ENCODE assay signal across 8 cellular contexts in the genomic region with DNA sequence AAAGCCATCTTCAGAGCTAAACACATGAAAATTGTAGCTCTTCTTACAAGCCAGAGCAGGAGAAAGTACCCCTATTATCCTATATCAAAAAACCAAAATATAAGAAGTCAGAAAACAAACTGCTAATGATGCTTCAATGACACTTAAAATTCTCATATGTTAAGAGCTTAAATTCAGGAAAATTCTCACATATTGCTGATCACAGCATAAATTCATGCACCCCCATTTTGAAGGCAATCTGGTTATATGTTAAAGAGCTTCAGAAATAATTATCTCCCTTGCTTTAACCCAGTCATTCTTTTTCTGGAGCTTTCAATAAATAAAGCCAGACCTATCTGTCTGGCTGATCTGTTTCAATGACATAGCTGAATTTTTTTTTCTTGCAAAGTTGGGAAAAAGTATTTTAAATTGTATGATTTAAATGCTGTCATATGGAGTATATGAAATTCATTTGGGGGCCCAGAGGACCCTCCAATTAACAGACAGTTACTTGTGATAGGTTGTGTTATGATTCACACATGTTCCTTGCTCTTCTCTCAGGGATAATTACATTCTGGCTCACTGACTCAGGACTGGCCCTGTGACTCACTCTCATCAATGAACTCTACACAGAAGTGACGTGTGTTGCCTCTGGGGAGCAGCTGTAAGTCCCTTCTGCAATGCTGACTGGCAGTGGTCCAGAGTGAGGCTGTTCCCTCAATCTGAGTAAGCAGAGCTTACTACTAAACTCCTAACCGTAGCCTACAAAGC.
A peak's percentile ranks its signal among the peaks of the same experiment; 100 is the strongest.
DNase-seq lines count a peak whose midpoint lies in the region; ATAC-seq and TF ChIP-seq lines count a peak whose summit lies in the region.

No MANE protein-coding gene starts in this region.

- peaks cover 3% of the 10 kb centered on the region for H3K9me3 Mint-ChIP-seq in activated T-helper 2 cell treated with anti-CD3 and anti-CD28 coated beads, Interferon-gamma antibody, Interleukin-2, Interleukin-4, amounts not matched to agents 10 μg/mL and 5 μg/mL and 100 μg/mL, durations not matched to agents 14 hours and 24 hours and 36 hours

- no peaks in the 10 kb centered on the region for H3K36me3 ChIP-seq in GM06990 (ENCODE audit: control insufficient read depth, insufficient read depth, low read length)
- H3K36me3 ChIP-seq in SJCRH30 = no peaks in the 10 kb centered on the region

- ATAC-seq in HG02588 (IDR thresholded peaks at IDR 0.05; ENCODE audit: unreplicated experiment) = peak; percentile 87

- intact Hi-C loops in activated T-helper 2 cell treated with anti-CD3 and anti-CD28 coated beads, Interferon-gamma antibody, Interleukin-2, Interleukin-4, amounts not matched to agents 10 μg/mL and 5 μg/mL and 100 μg/mL, durations not matched to agents 14 hours and 24 hours and 36 hours (cut with micrococcal nuclease) = no loop called here

- TF ChIP-seq CTCF in GM06990 (IDR thresholded peaks at IDR 0.05; ENCODE audit: insufficient read depth, low read length, poor library complexity, severe bottlenecking) (no peak), fibroblast of the aortic adventitia (IDR thresholded peaks at IDR 0.05; ENCODE audit: insufficient read depth, low read length) (no peak)

- no peak overlapping the region for H3K27ac Mint-ChIP-seq in activated T-helper 2 cell treated with anti-CD3 and anti-CD28 coated beads, Interferon-gamma antibody, Interleukin-2, Interleukin-4, amounts not matched to agents 10 μg/mL and 5 μg/mL and 100 μg/mL, durations not matched to agents 14 hours and 24 hours and 36 hours

- peaks cover 7% of the 10 kb centered on the region for H3K4me1 ChIP-seq in SJCRH30

- H3K27me3 Mint-ChIP-seq in activated T-helper 2 cell treated with anti-CD3 and anti-CD28 coated beads, Interferon-gamma antibody, Interleukin-2, Interleukin-4, amounts not matched to agents 10 μg/mL and 5 μg/mL and 100 μg/mL, durations not matched to agents 14 hours and 24 hours and 36 hours (ENCODE audit: low read depth) = no peaks in the 10 kb centered on the region

- no peaks in the 10 kb centered on the region for H3K4me1 Mint-ChIP-seq in activated T-helper 2 cell treated with anti-CD3 and anti-CD28 coated beads, Interferon-gamma antibody, Interleukin-2, Interleukin-4, amounts not matched to agents 10 μg/mL and 5 μg/mL and 100 μg/mL, durations not matched to agents 14 hours and 24 hours and 36 hours (ENCODE audit: low read depth)

- H3K4me3 ChIP-seq in GM06990 (replicated peaks; ENCODE audit: low read depth, low read length) (no peak overlapping the region), SJCRH30 (no peak overlapping the region), fibroblast of the aortic adventitia (ENCODE audit: low read depth, low read length) (no peak overlapping the region)

- no peaks in the 10 kb centered on the region for H3K9me3 ChIP-seq in SJCRH30 (replicated peaks)

- DNase-seq in GM06990 (ENCODE audit: extremely low read depth, insufficient read length) = peak; percentile 26
- DNase-seq in NCI-H1048 (lab: John Stamatoyannopoulos, UW) = peak; percentile 33
- DNase-seq in SJCRH30 = peak; percentile 97
- DNase-seq in fibroblast of the aortic adventitia (ENCODE audit: low read depth) = peak; percentile 100
- DNase-seq in non-pigmented ciliary epithelial cell (ENCODE audit: low read depth) = peak; percentile 100
- DNase-seq in activated T-helper 2 cell treated with anti-CD3 and anti-CD28 coated beads, Interferon-gamma antibody, Interleukin-2, Interleukin-4, amounts not matched to agents 10 μg/mL and 5 μg/mL and 100 μg/mL, durations not matched to agents 14 hours and 24 hours and 36 hours (ENCODE audit: low spot score) = no peak
- no peak for DNase-seq in activated CD4-positive, alpha-beta T cell treated with anti-CD3 and anti-CD28 coated beads, Interleukin-2, amount 50 U/mL, for 48 hours

- H3K4me3 Mint-ChIP-seq in activated T-helper 2 cell treated with anti-CD3 and anti-CD28 coated beads, Interferon-gamma antibody, Interleukin-2, Interleukin-4, amounts not matched to agents 10 μg/mL and 5 μg/mL and 100 μg/mL, durations not matched to agents 14 hours and 24 hours and 36 hours (ENCODE audit: low read depth) = no peak overlapping the region

- H3K27me3 ChIP-seq in GM06990 (replicated peaks; ENCODE audit: control insufficient read depth, insufficient read depth, low read length) (no peaks in the 10 kb centered on the region), SJCRH30 (no peaks in the 10 kb centered on the region)

- H3K27ac ChIP-seq in SJCRH30 = no peak overlapping the region

- H3K36me3 Mint-ChIP-seq in activated T-helper 2 cell treated with anti-CD3 and anti-CD28 coated beads, Interferon-gamma antibody, Interleukin-2, Interleukin-4, amounts not matched to agents 10 μg/mL and 5 μg/mL and 100 μg/mL, durations not matched to agents 14 hours and 24 hours and 36 hours (ENCODE audit: low read depth) = no peaks in the 10 kb centered on the region

Comparison
In these comparisons a context has a peak if more than half of its experiments do, and no peak if none do; other contexts are left out.
1. DNase-seq: peak in GM06990 (single experiment), NCI-H1048 (single experiment), SJCRH30 (2 of 2), fibroblast of the aortic adventitia (single experiment) and non-pigmented ciliary epithelial cell (single experiment); none in activated T-helper 2 cell treated with anti-CD3 and anti-CD28 coated beads, Interferon-gamma antibody, Interleukin-2, Interleukin-4, amounts not matched to agents 10 μg/mL and 5 μg/mL and 100 μg/mL, durations not matched to agents 14 hours and 24 hours and 36 hours (single experiment) and activated CD4-positive, alpha-beta T cell treated with anti-CD3 and anti-CD28 coated beads, Interleukin-2, amount 50 U/mL, for 48 hours (0 of 2).